Comparison of ENCODE assay signal across 1 cellular context in genomic region chr2:172096661-172097547, GRCh38.
TF ChIP-seq lines count a peak whose summit lies in the region.

No MANE protein-coding gene starts in this region.

TF ChIP-seq in HEK293, 187 proteins besides CTCF, POLR2A, EP300 and RAD21 (continued from another document and continues in another):
- TF ChIP-seq ZNF645 (tag by site-specific recombination; IDR thresholded peaks at IDR 0.05) (no peak), SCRT2 (tag by site-specific recombination; IDR thresholded peaks at IDR 0.05) (peak; percentile 95), ZNF776 (tag by site-specific recombination; IDR thresholded peaks at IDR 0.05; ENCODE audit: borderline replicate concordance) (no peak), EGR2 (tag by site-specific recombination; IDR thresholded peaks at IDR 0.05; ENCODE audit: low read depth) (peak; percentile 89), INSM2 (tag by site-specific recombination; IDR thresholded peaks at IDR 0.05) (0 out of 2 replicates have a peak, but pooled peaks have one; percentile 60), ZNF692 (tag by site-specific recombination; IDR thresholded peaks at IDR 0.05) (peak; percentile 85), ZNF423 (tag by site-specific recombination; IDR thresholded peaks at IDR 0.05) (peak; percentile 99), WT1 (tag by site-specific recombination; IDR thresholded peaks at IDR 0.05) (peak; percentile 73), ZNF23 (tag by site-specific recombination; IDR thresholded peaks at IDR 0.05; ENCODE audit: borderline replicate concordance) (no peak), HOXD13 (CRISPR knock-in tag; IDR thresholded peaks at IDR 0.05; ENCODE audit: borderline replicate concordance) (no peak), ZNF473 (tag by site-specific recombination; IDR thresholded peaks at IDR 0.05) (no peak), ZNF521 (tag by site-specific recombination; IDR thresholded peaks at IDR 0.05) (no peak), TSHZ1 (tag by site-specific recombination; IDR thresholded peaks at IDR 0.05; ENCODE audit: borderline replicate concordance) (0 out of 2 replicates have a peak, but pooled peaks have one; percentile 16), ZIC2 (tag by site-specific recombination; IDR thresholded peaks at IDR 0.05) (peak; percentile 73), RBAK (tag by site-specific recombination; IDR thresholded peaks at IDR 0.05) (no peak), ZNF404 (tag by site-specific recombination; IDR thresholded peaks at IDR 0.05) (no peak), ZNF629 (tag by site-specific recombination; IDR thresholded peaks at IDR 0.05) (peak; percentile 77), ZNF501 (tag by site-specific recombination; IDR thresholded peaks at IDR 0.05) (peak; percentile 85), PRDM2 (tag by site-specific recombination; IDR thresholded peaks at IDR 0.05; ENCODE audit: borderline replicate concordance) (no peak), ZNF600 (tag by site-specific recombination; IDR thresholded peaks at IDR 0.05) (peak; percentile 83), PBX3 (CRISPR knock-in tag; IDR thresholded peaks at IDR 0.05) (no peak), ZNF555 (tag by site-specific recombination; conservative IDR thresholded peaks at IDR 0.05) (no peak), MYNN (tag by site-specific recombination; IDR thresholded peaks at IDR 0.05; ENCODE audit: borderline replicate concordance) (no peak), ZNF658 (tag by site-specific recombination; IDR thresholded peaks at IDR 0.05) (no peak), ZNF292 (tag by site-specific recombination; IDR thresholded peaks at IDR 0.05; ENCODE audit: borderline replicate concordance, low read depth) (no peak), ZNF148 (tag by site-specific recombination; IDR thresholded peaks at IDR 0.05; ENCODE audit: borderline replicate concordance) (no peak), ZFP3 (tag by site-specific recombination; IDR thresholded peaks at IDR 0.05; ENCODE audit: low read depth) (no peak), MEIS1 (CRISPR knock-in tag; IDR thresholded peaks at IDR 0.05; ENCODE audit: borderline replicate concordance) (no peak), ZNF544 (tag by site-specific recombination; IDR thresholded peaks at IDR 0.05) (no peak), ZNF26 (tag by site-specific recombination; IDR thresholded peaks at IDR 0.05) (no peak), ZNF391 (tag by site-specific recombination; IDR thresholded peaks at IDR 0.05; ENCODE audit: borderline replicate concordance, low read depth) (no peak), ZNF777 (tag by site-specific recombination; IDR thresholded peaks at IDR 0.05; ENCODE audit: borderline replicate concordance) (no peak), ZNF449 (tag by site-specific recombination; IDR thresholded peaks at IDR 0.05) (no peak), ZNF354C (tag by site-specific recombination; IDR thresholded peaks at IDR 0.05; ENCODE audit: borderline replicate concordance, low read depth) (no peak), GLIS2 (tag by site-specific recombination; IDR thresholded peaks at IDR 0.05) (peak; percentile 95), ZBTB26 (tag by site-specific recombination; optimal IDR thresholded peaks at IDR 0.05) (peak; percentile 91)
